Comparison of ENCODE assay signal across 8 cellular contexts in genomic region chr14:93185333-93185688, GRCh38. TPM values are rescaled to one million over a fixed set of nuclear protein-coding genes. Genes with fewer than 3 reads are reported as not detected.
A peak's percentile ranks its signal among the peaks of the same experiment; 100 is the strongest.
DNase-seq lines count a peak whose midpoint lies in the region; ATAC-seq, FAIRE-seq and TF ChIP-seq lines count a peak whose summit lies in the region.

No MANE protein-coding gene starts in this region.

- H3K4me1 Mint-ChIP-seq in naive B cell, result peaks cover 29 to 36% (median 29%) of the 10 kb centered on the region in 3 donors

- peak overlapping the region; percentile 91 to 99 (median 96) for H3K4me3 Mint-ChIP-seq in naive B cell

- no peaks in the 10 kb centered on the region for H3K27me3 Mint-ChIP-seq in naive B cell

- TF ChIP-seq CTCF in choroid plexus epithelial cell (conservative IDR thresholded peaks at IDR 0.05; ENCODE audit: low read depth, low read length), result no peak

- H3K9me3 Mint-ChIP-seq in naive B cell, result no peaks in the 10 kb centered on the region

- peak overlapping the region; percentile 96 to 100 (median 99) for H3K27ac Mint-ChIP-seq in naive B cell

- H3K36me3 Mint-ChIP-seq in naive B cell, result peaks cover 5 to 7% of the 10 kb centered on the region in 2 donors

- DNase-seq in GM18507 (ENCODE audit: extremely low spot score, insufficient read length, low read depth) (no peak), KBM-7 (peak; percentile 64), choroid plexus epithelial cell (ENCODE audit: low read depth) (peak; percentile 28), naive B cell (no peak), AML-193 (lab: John Stamatoyannopoulos, UW) (no peak), SKM-1 treated with dmso at 0.1 percent for 144 hours (lab: John Stamatoyannopoulos, UW; ENCODE audit: unreplicated experiment) (no peak)

- ATAC-seq in naive B cell (ENCODE audit: low read depth in 2 of 2) (peak; percentile 1), GM21381 (IDR thresholded peaks at IDR 0.05; ENCODE audit: unreplicated experiment) (no peak), GM21619 (IDR thresholded peaks at IDR 0.05; ENCODE audit: unreplicated experiment) (no peak)

- FAIRE-seq in GM18507 (lab: Jason Lieb, UNC), result peak; percentile 21

- peak overlapping the region; percentile 99 for H3K4me3 ChIP-seq in choroid plexus epithelial cell (ENCODE audit: low read depth, low read length)

- in situ Hi-C loops in KBM-7 (cut with MboI; ENCODE audit: low pct_unique_long_range_greater_than_20kb, low sequenced_read_pairs), result no loop called here

RNA-seq across cellular contexts. Expression of gene LYSET, which starts 0.2 kb away (rescaled TPM):
- polyA plus RNA-seq in naive B cell (ENCODE audit: low read depth in 6 of 6), result 10 to 100 TPM; 33.0 to 71.6 (median 58.6) TPM

RNA-seq across cellular contexts. Expression of gene MOAP1, which starts 0.6 kb away (rescaled TPM):
- polyA plus RNA-seq in naive B cell (ENCODE audit: low read depth in 6 of 6), result 100 to 1,000 TPM in 1 of 6 donors, 10 to 100 TPM in 5; 64.6 to 100 (median 82.0) TPM

RNA-seq across cellular contexts. Expression of gene GON7, which starts 21.6 kb away (rescaled TPM):
- polyA plus RNA-seq in naive B cell (ENCODE audit: low read depth in 6 of 6), result 10 to 100 TPM; 15.8 to 23.5 (median 21.6) TPM

RNA-seq across cellular contexts. Expression of gene UBR7, which starts 21.7 kb away (rescaled TPM):
- 10 to 100 TPM; 31.7 to 45.5 (median 38.6) TPM for polyA plus RNA-seq in naive B cell (ENCODE audit: low read depth in 6 of 6)

Comparison
In these comparisons a context has a peak if more than half of its experiments do, and no peak if none do; other contexts are left out.
1. DNase-seq: peak in KBM-7 (single experiment) and choroid plexus epithelial cell (single experiment); none in GM18507 (single experiment), naive B cell (single experiment), AML-193 (0 of 2) and SKM-1 treated with dmso at 0.1 percent for 144 hours (single experiment).
2. ATAC-seq: peak in naive B cell (2 of 2); none in GM21381 (single experiment) and GM21619 (single experiment).